Comparison of ENCODE assay signal across 12 cellular contexts in the genomic region with DNA sequence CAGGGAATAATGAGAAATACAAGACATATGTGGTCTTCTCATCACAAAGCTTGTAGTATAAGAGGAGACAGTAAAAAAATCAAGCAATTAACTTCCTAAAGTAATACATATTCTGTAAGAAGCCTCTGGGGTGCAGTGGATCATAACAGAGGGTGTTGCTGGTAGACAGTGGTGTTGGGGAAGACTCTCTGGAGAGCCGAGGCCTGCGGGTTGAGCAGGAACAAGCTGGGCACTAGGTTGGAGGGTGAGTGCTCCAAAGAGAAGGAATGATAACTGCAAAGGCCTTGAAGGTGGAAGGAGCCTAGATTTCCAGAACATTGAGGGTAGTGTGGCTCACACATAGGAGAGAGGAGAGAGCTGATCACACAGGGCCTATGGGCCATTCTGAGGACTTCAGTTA. TPM values are rescaled to one million over a fixed set of nuclear protein-coding genes. Genes with fewer than 3 reads are reported as not detected.
DNase-seq lines count a peak whose midpoint lies in the region; ATAC-seq, FAIRE-seq and TF ChIP-seq lines count a peak whose summit lies in the region.
"Had no signal": no experiment of that assay in that cellular context is flagged by ENCODE, and none has a peak within 500 bp of the region (broad histone marks: within the 10 kb centered on the region; RNA-seq: fewer than 3 reads in every experiment).

No MANE protein-coding gene starts in this region.

- peaks cover 12 to 20% of the 10 kb centered on the region in 2 donors for H3K9me3 Mint-ChIP-seq in natural killer cell

- H3K4me2 ChIP-seq in HepG2 (ENCODE audit: low read depth, low read length) = no peak overlapping the region

- H3K4me3 ChIP-seq in liver (ENCODE audit: low read depth in 1 of 3, low read length in 3 of 3) (peak overlapping the region; percentile 37 to 43 (median 41)), HepG2 (replicated peaks in 1 of 3; ENCODE audit: insufficient read depth in 1 of 3, low read depth in 2 of 3, low read length in 3 of 3) (no peak overlapping the region), urinary bladder (ENCODE audit: low read depth, low read length) (peak overlapping the region; percentile 23)

- no peaks in the 10 kb centered on the region for H3K79me2 ChIP-seq in HepG2 (ENCODE audit: insufficient read depth, low read length)

- POLR2A ChIA-PET in HepG2 (lab: Yijun Ruan, JAX) = no interaction called here

- no peak for ATAC-seq in HepG2
- ATAC-seq in natural killer cell = peak in 2 of 3 donors; percentile 46 to 52
- ATAC-seq in GM19324 (IDR thresholded peaks at IDR 0.05; ENCODE audit: low FRiP score, unreplicated experiment) = no peak
- no peak for ATAC-seq in HG03025 (IDR thresholded peaks at IDR 0.05; ENCODE audit: low FRiP score, unreplicated experiment)
- ATAC-seq in GM18502 (IDR thresholded peaks at IDR 0.05; ENCODE audit: poor library complexity, unreplicated experiment) = no peak

- CTCF ChIA-PET in HepG2 (lab: Yijun Ruan, JAX; ENCODE audit: low intra/inter-chr PET ratio, low total read pairs) = no interaction called here

- in situ Hi-C loops in HepG2 (cut with HindIII; ENCODE audit: extremely low pct_ligation_motif_present, low pct_unique_long_range_greater_than_20kb) = no loop called here

- no peak for FAIRE-seq in HepG2 (lab: Jason Lieb, UNC)
- FAIRE-seq: H1, RCC 7860 had no signal

- H3K9me3 ChIP-seq in liver (ENCODE audit: control insufficient read depth in 4 of 4, low read length in 3 of 4) (no peaks in the 10 kb centered on the region), HepG2 (ENCODE audit: low read length) (no peaks in the 10 kb centered on the region)

- H3K36me3 ChIP-seq in liver (ENCODE audit: control insufficient read depth in 4 of 4, insufficient read depth in 3 of 4, low read depth in 1 of 4, low read length in 3 of 4) (peaks cover 0 to 7% (median 2%) of the 10 kb centered on the region in 4 donors), HepG2 (replicated peaks in 1 of 2; ENCODE audit: control insufficient read depth in 1 of 2, insufficient read depth in 2 of 2, low read length in 2 of 2) (no peaks in the 10 kb centered on the region), urinary bladder (ENCODE audit: insufficient read depth) (no peaks in the 10 kb centered on the region)

- TF ChIP-seq POLR2A in HepG2 (IDR thresholded peaks at IDR 0.05; ENCODE audit: insufficient read depth in 1 of 2, low read depth in 2 of 2, low read length in 2 of 2) = no peak

- no peak for DNase-seq in HepG2 (ENCODE audit: low spot score)
- DNase-seq in dermis blood vessel endothelial cell = peak; percentile 45
- DNase-seq in natural killer cell = no peak
- DNase-seq: amniotic stem cell, IMR-90 had no signal

- H2AFZ ChIP-seq in HepG2 (ENCODE audit: low read length) = no peak overlapping the region

- H4K20me1 ChIP-seq in HepG2 (ENCODE audit: insufficient read depth, low read length) = no peaks in the 10 kb centered on the region

- H3K36me3 Mint-ChIP-seq in natural killer cell = peaks cover 65% of the 10 kb centered on the region

- TF ChIP-seq EP300 in HepG2 (IDR thresholded peaks at IDR 0.05; ENCODE audit: low read depth in 2 of 2, low read length in 2 of 2) (no peak), HepG2 (CRISPR knock-in tag; IDR thresholded peaks at IDR 0.05; ENCODE audit: borderline replicate concordance) (no peak)

- peaks cover 65 to 77% of the 10 kb centered on the region in 2 donors for H3K4me1 Mint-ChIP-seq in natural killer cell

- peak overlapping the region; percentile 28 to 37 for H3K27ac ChIP-seq in liver (ENCODE audit: low read depth in 1 of 2, low read length in 2 of 2)
- no peak overlapping the region for H3K27ac ChIP-seq in HepG2 (ENCODE audit: extremely low read length, insufficient read depth, low read length)
- no peak overlapping the region for H3K27ac ChIP-seq in urinary bladder (ENCODE audit: low read depth)

- TF ChIP-seq CTCF in liver (IDR thresholded peaks at IDR 0.05; ENCODE audit: low read depth, low read length, missing input control) = no peak
- TF ChIP-seq CTCF in HepG2 (CRISPR knock-in tag; IDR thresholded peaks at IDR 0.05) = no peak
- TF ChIP-seq CTCF in natural killer cell (IDR thresholded peaks at IDR 0.05) = no peak

- H3K9ac ChIP-seq in liver (ENCODE audit: low read depth in 1 of 2, low read length in 2 of 2) (peak overlapping the region in 1 of 2 donors; percentile 88), HepG2 (ENCODE audit: insufficient read depth, low read depth, low read length) (no peak overlapping the region)

- BruUV-seq in HepG2 (replicated peaks; lab: Mats Ljungman, UMichigan) = no TSS peak

- H3K27ac Mint-ChIP-seq in natural killer cell = peak overlapping the region; percentile 90 to 95

- H3K27me3 Mint-ChIP-seq in natural killer cell (ENCODE audit: low read depth in 2 of 2) = no peaks in the 10 kb centered on the region

- TF ChIP-seq RAD21 in liver (IDR thresholded peaks at IDR 0.05) (no peak), HepG2 (CRISPR knock-in tag; IDR thresholded peaks at IDR 0.05) (no peak)

- 76% methylated on average over 2 of the region's 2 CpGs for WGBS in liver
- 3% methylated on average over 2 of the region's 2 CpGs for WGBS in HepG2 (ENCODE audit: low lambda C conversion rate)
- 74% methylated on average over 2 of the region's 2 CpGs for WGBS in urinary bladder

- intact Hi-C loops in HepG2 (cut with micrococcal nuclease; ENCODE audit: unreplicated experiment) = no loop called here
- intact Hi-C loops in natural killer cell (cut with micrococcal nuclease) = loop anchor here (2.0 to 5.0 kb wide), 5 partner anchors 64 to 189 kb away; a partner anchor contains a TSS

- H3K4me1 ChIP-seq in liver (ENCODE audit: control insufficient read depth in 4 of 4, insufficient read depth in 4 of 4, low read length in 3 of 4) (no peaks in the 10 kb centered on the region), HepG2 (ENCODE audit: insufficient read depth, low read length) (no peaks in the 10 kb centered on the region), urinary bladder (ENCODE audit: insufficient read depth) (no peaks in the 10 kb centered on the region)

- peak overlapping the region; percentile 96 for H3K4me3 Mint-ChIP-seq in natural killer cell

- H3K27me3 ChIP-seq in liver (ENCODE audit: control insufficient read depth in 4 of 4, insufficient read depth in 4 of 4, low read length in 3 of 4) = no peaks in the 10 kb centered on the region
- H3K27me3 ChIP-seq in HepG2 (ENCODE audit: control insufficient read depth in 1 of 2, insufficient read depth in 2 of 2, low read length in 2 of 2) = peaks cover 0 to 9% of the 10 kb centered on the region in 2 experiments; a peak in 1 of 5 replicates

RNA-seq across cellular contexts. Expression of a gene that starts 1.5 kb away (rescaled TPM):
- 10 to 100 TPM; 15.6 to 21.3 TPM for total RNA-seq in liver
- polyA plus RNA-seq in liver = 10 to 100 TPM; 14.6 to 15.7 TPM
- not detected in 2 replicates for total RNA-seq in HepG2 (2016; rRNA removed; fragmentation: Illumina TruSeq; extraction: Trizol)
- not detected in 2 replicates for total RNA-seq in HepG2 (2016; cell fraction: cytosol; rRNA removed; fragmentation: Illumina TruSeq; extraction: Trizol; ENCODE audit: low read depth)
- not detected in 2 replicates for total RNA-seq in HepG2 (2016; cell fraction: insoluble cytoplasmic fraction; rRNA removed; fragmentation: Illumina TruSeq; extraction: Trizol)
- total RNA-seq in HepG2 (2016; cell fraction: membrane; rRNA removed; fragmentation: Illumina TruSeq; extraction: Trizol) = not detected in 2 replicates
- total RNA-seq in HepG2 (2016; cell fraction: nucleus; rRNA removed; fragmentation: Illumina TruSeq; extraction: Trizol) = not detected in 2 replicates
- polyA plus RNA-seq in HepG2 (2011; rRNA removed) = not detected in 2 replicates
- not detected in 2 replicates for polyA plus RNA-seq in HepG2 (2011; cell fraction: cytosol; rRNA removed)
- not detected in 2 replicates for polyA plus RNA-seq in HepG2 (2011; cell fraction: nucleus; rRNA removed)
- polyA plus RNA-seq in HepG2 (2012) = not detected in 2 replicates
- polyA plus RNA-seq in HepG2 (2016; cell fraction: cytosol; fragmentation: Illumina TruSeq; extraction: Trizol; ENCODE audit: low read depth) = not detected in 2 replicates
- not detected in 2 replicates for polyA plus RNA-seq in HepG2 (2016; cell fraction: insoluble cytoplasmic fraction; fragmentation: Illumina TruSeq; extraction: Trizol; ENCODE audit: low read depth)
- not detected in 2 replicates for polyA plus RNA-seq in HepG2 (2016; cell fraction: membrane; fragmentation: Illumina TruSeq; extraction: Trizol; ENCODE audit: low read depth)
- polyA plus RNA-seq in HepG2 (2016; cell fraction: nucleus; fragmentation: Illumina TruSeq; extraction: Trizol; ENCODE audit: insufficient read depth, low read depth) = not detected in 2 replicates
- polyA minus RNA-seq in HepG2 (2011; rRNA and poly(A)+ RNA removed; ENCODE audit: low replicate concordance) = not detected in 2 replicates
- polyA minus RNA-seq in HepG2 (2011; cell fraction: cytosol; rRNA and poly(A)+ RNA removed) = not detected in 2 replicates
- not detected in 2 replicates for polyA minus RNA-seq in HepG2 (2011; cell fraction: nucleus; rRNA and poly(A)+ RNA removed)
- total RNA-seq in dermis blood vessel endothelial cell = 388 and 408 TPM in 2 replicates
- total RNA-seq in natural killer cell = 100 to 1,000 TPM; 105 to 215 (median 124) TPM
- total RNA-seq in urinary bladder = 43.9 TPM
- 41.1 TPM for polyA plus RNA-seq in urinary bladder
- total RNA-seq: IMR-90 had no signal
- polyA plus RNA-seq: IMR-90 had no signal

RNA-seq across cellular contexts. Expression of a gene that starts 54.0 kb away (rescaled TPM):
- total RNA-seq in liver (10 to 100 TPM in 1 of 2 donors, 1 to 10 TPM in 1; 4.8 to 10.9 TPM), HepG2 (2016; rRNA removed; fragmentation: Illumina TruSeq; extraction: Trizol) (not detected in 2 replicates), dermis blood vessel endothelial cell (111 and 145 TPM in 2 replicates), natural killer cell (100 to 1,000 TPM in 1 of 3 donors, 10 to 100 TPM in 2; 66.3 to 100 (median 67.6) TPM), urinary bladder (16.2 TPM)
- polyA plus RNA-seq in liver (10 to 100 TPM; 10.2 to 12.8 TPM), HepG2 (2011; rRNA removed) (not detected in 2 replicates), urinary bladder (33.2 TPM)
- total RNA-seq in HepG2 (2016; cell fraction: cytosol; rRNA removed; fragmentation: Illumina TruSeq; extraction: Trizol; ENCODE audit: low read depth) = not detected in 2 replicates
- not detected in 2 replicates for total RNA-seq in HepG2 (2016; cell fraction: insoluble cytoplasmic fraction; rRNA removed; fragmentation: Illumina TruSeq; extraction: Trizol)
- total RNA-seq in HepG2 (2016; cell fraction: membrane; rRNA removed; fragmentation: Illumina TruSeq; extraction: Trizol) = not detected in 2 replicates
- not detected in 2 replicates for total RNA-seq in HepG2 (2016; cell fraction: nucleus; rRNA removed; fragmentation: Illumina TruSeq; extraction: Trizol)
- polyA plus RNA-seq in HepG2 (2011; cell fraction: cytosol; rRNA removed) = not detected in 2 replicates
- not detected in 2 replicates for polyA plus RNA-seq in HepG2 (2011; cell fraction: nucleus; rRNA removed)
- polyA plus RNA-seq in HepG2 (2012) = not detected in 2 replicates
- not detected in 2 replicates for polyA plus RNA-seq in HepG2 (2016; cell fraction: cytosol; fragmentation: Illumina TruSeq; extraction: Trizol; ENCODE audit: low read depth)
- not detected in 2 replicates for polyA plus RNA-seq in HepG2 (2016; cell fraction: insoluble cytoplasmic fraction; fragmentation: Illumina TruSeq; extraction: Trizol; ENCODE audit: low read depth)
- polyA plus RNA-seq in HepG2 (2016; cell fraction: membrane; fragmentation: Illumina TruSeq; extraction: Trizol; ENCODE audit: low read depth) = not detected in 2 replicates
- polyA plus RNA-seq in HepG2 (2016; cell fraction: nucleus; fragmentation: Illumina TruSeq; extraction: Trizol; ENCODE audit: insufficient read depth, low read depth) = not detected in 2 replicates
- polyA minus RNA-seq in HepG2 (2011; rRNA and poly(A)+ RNA removed; ENCODE audit: low replicate concordance) = not detected in 2 replicates
- polyA minus RNA-seq in HepG2 (2011; cell fraction: cytosol; rRNA and poly(A)+ RNA removed) = not detected in 2 replicates
- polyA minus RNA-seq in HepG2 (2011; cell fraction: nucleus; rRNA and poly(A)+ RNA removed) = not detected in 2 replicates
- total RNA-seq: H1, IMR-90 had no signal
- polyA plus RNA-seq: H1, IMR-90 had no signal

Comparison
In these comparisons a context has a peak if more than half of its experiments do, and no peak if none do; other contexts are left out.
1. H3K27ac ChIP-seq: peak in liver (2 of 2); none in HepG2 (single experiment) and urinary bladder (single experiment).
2. H3K4me3 ChIP-seq: peak in liver (3 of 3) and urinary bladder (single experiment); none in HepG2 (0 of 3).
3. RNA of a gene that starts 1.5 kb away (total RNA-seq): 388 to 408 TPM in dermis blood vessel endothelial cell, 105 to 215 TPM in natural killer cell, 43.9 TPM in urinary bladder (single experiment) and 15.6 to 21.3 TPM in liver; not detected in HepG2; every median in the first group is over 10 times any median in the second.
4. ATAC-seq: peak in natural killer cell (2 of 3); none in HepG2 (single experiment), GM19324 (single experiment), HG03025 (single experiment) and GM18502 (single experiment).